39 cellular contexts compared by ENCODE assay signal in genomic region chr6:150425508-150425907, GRCh38. TPM values are rescaled to one million over a fixed set of nuclear protein-coding genes. Genes with fewer than 3 reads are reported as not detected.
"Had no signal": no experiment of that assay in that cellular context is flagged by ENCODE, and none has a peak within 500 bp of the region (broad histone marks: within the 10 kb centered on the region; RNA-seq: fewer than 3 reads in every experiment).

No MANE protein-coding gene starts in this region.

- H3K4me1 Mint-ChIP-seq: activated B cell treated with CpG ODN at 0.5 μM for 24 hours; activated CD4-positive, alpha-beta T cell treated with anti-CD3 and anti-CD28 coated beads for 36 hours; activated CD4-positive, alpha-beta T cell treated with anti-CD3 and anti-CD28 coated beads, Interleukin-2, amount 10 ng/mL, durations not matched to agents 7 days and 5 days; activated naive CD8-positive, alpha-beta T cell treated with anti-CD3 and anti-CD28 coated beads for 36 hours; activated T-helper 17 cell treated with anti-CD3 and anti-CD28 coated beads, Interleukin-2, amount 50 U/mL, for 72 hours had no signal

- H3K27ac ChIP-seq: adrenal gland, body of pancreas, brain microvascular endothelial cell, breast epithelium, VCaP had no signal

- H3K9me3 Mint-ChIP-seq: activated B cell treated with CpG ODN at 0.5 μM for 24 hours; activated CD4-positive, alpha-beta T cell treated with anti-CD3 and anti-CD28 coated beads, Interleukin-2, amount 10 ng/mL, durations not matched to agents 7 days and 5 days; activated T-helper 1 cell treated with anti-CD3 and anti-CD28 coated beads, Interleukin-12 subunit alpha, Interleukin-12 subunit beta, Interleukin-2, Interleukin-4 antibody, amounts not matched to agents 30 ng/mL and 10 ng/mL and 1 ng/mL, durations not matched to agents 14 hours and 24 hours and 36 hours; activated T-helper 17 cell treated with anti-CD3 and anti-CD28 coated beads, Interleukin-2, amount 50 U/mL, for 72 hours; T-helper 1 cell treated with Interleukin-12 subunit alpha and Interleukin-12 subunit beta and Interleukin-4 antibody, amounts not matched to agents 30 μg/mL and 1 μg/mL, for 36 hours had no signal

- H3K27me3 ChIP-seq: adrenal gland, body of pancreas, brain microvascular endothelial cell, breast epithelium had no signal

- H3K4me3 Mint-ChIP-seq: activated B cell treated with CpG ODN at 0.5 μM for 24 hours; activated CD4-positive, alpha-beta memory T cell treated with anti-CD3 and anti-CD28 coated beads for 36 hours; activated CD4-positive, alpha-beta T cell treated with anti-CD3 and anti-CD28 coated beads for 36 hours; activated CD4-positive, alpha-beta T cell treated with anti-CD3 and anti-CD28 coated beads, Interleukin-2, amount 10 ng/mL, durations not matched to agents 7 days and 5 days; activated CD8-positive, alpha-beta T cell treated with anti-CD3 and anti-CD28 coated beads for 36 hours; activated naive CD4-positive, alpha-beta T cell treated with anti-CD3 and anti-CD28 coated beads for 36 hours; activated naive CD8-positive, alpha-beta T cell treated with anti-CD3 and anti-CD28 coated beads for 36 hours; activated T-cell treated with anti-CD3 and anti-CD28 coated beads, Interleukin-2, amount 50 U/mL, for 4 hours; activated T-cell treated with anti-CD3 and anti-CD28 coated beads, Interleukin-2, amount 50 U/mL, for 72 hours; activated T-helper 1 cell treated with anti-CD3 and anti-CD28 coated beads, Interleukin-12 subunit alpha, Interleukin-12 subunit beta, Interleukin-2, Interleukin-4 antibody, amounts not matched to agents 30 ng/mL and 10 ng/mL and 1 ng/mL, durations not matched to agents 14 hours and 24 hours and 36 hours; activated T-helper 17 cell treated with anti-CD3 and anti-CD28 coated beads, Interleukin-2, amount 50 U/mL, for 72 hours; T-helper 1 cell treated with Interleukin-12 subunit alpha and Interleukin-12 subunit beta and Interleukin-4 antibody, amounts not matched to agents 30 μg/mL and 1 μg/mL, for 36 hours; T-helper 2 cell treated with Interferon-gamma antibody and Interleukin-4, amounts not matched to agents 5 μg/mL and 100 μg/mL, for 36 hours had no signal

- H3K9me3 ChIP-seq: adrenal gland, body of pancreas, breast epithelium had no signal

- DNase-seq: activated B cell treated with CpG ODN at 0.5 μM for 24 hours; activated CD4-positive, alpha-beta memory T cell treated with anti-CD3 and anti-CD28 coated beads for 36 hours; activated CD4-positive, alpha-beta T cell treated with anti-CD3 and anti-CD28 coated beads for 1 hour; activated CD4-positive, alpha-beta T cell treated with anti-CD3 and anti-CD28 coated beads for 36 hours; activated CD4-positive, alpha-beta T cell treated with anti-CD3 and anti-CD28 coated beads for 48 hours; activated CD4-positive, alpha-beta T cell treated with anti-CD3 and anti-CD28 coated beads, Interleukin-2, amount 10 ng/mL, durations not matched to agents 7 days and 5 days; activated CD8-positive, alpha-beta memory T cell treated with anti-CD3 and anti-CD28 coated beads, Interleukin-2, amount 50 U/mL, for 4 hours; activated CD8-positive, alpha-beta T cell treated with anti-CD3 and anti-CD28 coated beads for 36 hours; activated effector memory CD4-positive, alpha-beta T cell treated with anti-CD3 and anti-CD28 coated beads, Interleukin-2, amount 50 U/mL, for 16 hours; activated gamma-delta T cell treated with Interleukin-2 at 50 U/mL for 16 hours; activated naive CD4-positive, alpha-beta T cell; activated naive CD4-positive, alpha-beta T cell treated with anti-CD3 and anti-CD28 coated beads for 36 hours; activated naive CD4-positive, alpha-beta T cell treated with anti-CD3 and anti-CD28 coated beads, Interleukin-2, amount 50 U/mL, for 16 hours; activated naive CD8-positive, alpha-beta T cell treated with anti-CD3 and anti-CD28 coated beads for 36 hours; activated T-cell treated with anti-CD3 and anti-CD28 coated beads for 4 hours; activated T-cell treated with anti-CD3 and anti-CD28 coated beads, Interleukin-2, amount 50 U/mL, for 1 hour; activated T-cell treated with anti-CD3 and anti-CD28 coated beads, Interleukin-2, amount 50 U/mL, for 4 hours; activated T-cell treated with anti-CD3 and anti-CD28 coated beads, Interleukin-2, amount 50 U/mL, for 72 hours; adrenal gland; amniotic stem cell; aorta; brain microvascular endothelial cell; central memory CD4-positive, alpha-beta T cell; T-helper 1 cell; T-helper 2 cell; T-helper 9 cell had no signal

- ATAC-seq: activated CD4-positive, alpha-beta T cell treated with anti-CD3 and anti-CD28 coated beads for 36 hours; activated CD4-positive, CD25-positive, alpha-beta regulatory T cell treated with anti-CD3 and anti-CD28 coated beads, Interleukin-2, amount 50 U/mL, for 24 hours; activated CD8-positive, alpha-beta T cell treated with anti-CD3 and anti-CD28 coated beads for 36 hours; activated naive CD4-positive, alpha-beta T cell treated with anti-CD3 and anti-CD28 coated beads, Interleukin-2, amount 50 U/mL, for 72 hours; activated T-cell treated with anti-CD3 and anti-CD28 coated beads, Interleukin-2, amount 50 U/mL, for 4 hours; activated T-cell treated with anti-CD3 and anti-CD28 coated beads, Interleukin-2, amount 50 U/mL, for 72 hours; activated T-helper 17 cell treated with anti-CD3 and anti-CD28 coated beads, Interleukin-2, amount 50 U/mL, for 72 hours had no signal

- H3K4me3 ChIP-seq: adrenal gland, body of pancreas, breast epithelium had no signal

- H3K27me3 Mint-ChIP-seq: activated B cell treated with CpG ODN at 0.5 μM for 24 hours; activated CD4-positive, alpha-beta memory T cell treated with anti-CD3 and anti-CD28 coated beads for 36 hours; activated CD4-positive, alpha-beta T cell treated with anti-CD3 and anti-CD28 coated beads for 36 hours; activated CD4-positive, alpha-beta T cell treated with anti-CD3 and anti-CD28 coated beads, Interleukin-2, amount 10 ng/mL, durations not matched to agents 7 days and 5 days; activated CD8-positive, alpha-beta T cell treated with anti-CD3 and anti-CD28 coated beads for 36 hours; activated naive CD8-positive, alpha-beta T cell treated with anti-CD3 and anti-CD28 coated beads for 36 hours; activated T-helper 17 cell treated with anti-CD3 and anti-CD28 coated beads, Interleukin-2, amount 50 U/mL, for 72 hours had no signal

- H3K27ac Mint-ChIP-seq: activated B cell treated with CpG ODN at 0.5 μM for 24 hours; activated CD4-positive, alpha-beta memory T cell treated with anti-CD3 and anti-CD28 coated beads for 36 hours; activated CD4-positive, alpha-beta T cell treated with anti-CD3 and anti-CD28 coated beads for 36 hours; activated CD4-positive, alpha-beta T cell treated with anti-CD3 and anti-CD28 coated beads, Interleukin-2, amount 10 ng/mL, durations not matched to agents 7 days and 5 days; activated CD8-positive, alpha-beta T cell treated with anti-CD3 and anti-CD28 coated beads for 36 hours; activated naive CD4-positive, alpha-beta T cell treated with anti-CD3 and anti-CD28 coated beads for 36 hours; activated naive CD4-positive, alpha-beta T cell treated with anti-CD3 and anti-CD28 coated beads, Interleukin-2, amount 50 U/mL, for 72 hours; activated naive CD8-positive, alpha-beta T cell treated with anti-CD3 and anti-CD28 coated beads for 36 hours; activated T-cell treated with anti-CD3 and anti-CD28 coated beads, Interleukin-2, amount 50 U/mL, for 72 hours; activated T-helper 1 cell treated with anti-CD3 and anti-CD28 coated beads, Interleukin-12 subunit alpha, Interleukin-12 subunit beta, Interleukin-2, Interleukin-4 antibody, amounts not matched to agents 30 ng/mL and 10 ng/mL and 1 ng/mL, durations not matched to agents 14 hours and 24 hours and 36 hours; activated T-helper 17 cell treated with anti-CD3 and anti-CD28 coated beads, Interleukin-2, amount 50 U/mL, for 72 hours; T-helper 1 cell treated with Interleukin-12 subunit alpha and Interleukin-12 subunit beta and Interleukin-4 antibody, amounts not matched to agents 30 μg/mL and 1 μg/mL, for 36 hours; T-helper 2 cell treated with Interferon-gamma antibody and Interleukin-4, amounts not matched to agents 5 μg/mL and 100 μg/mL, for 36 hours had no signal

- H3K36me3 Mint-ChIP-seq: activated CD4-positive, alpha-beta memory T cell treated with anti-CD3 and anti-CD28 coated beads for 36 hours; activated naive CD4-positive, alpha-beta T cell treated with anti-CD3 and anti-CD28 coated beads, Interleukin-2, amount 50 U/mL, for 72 hours; activated naive CD8-positive, alpha-beta T cell treated with anti-CD3 and anti-CD28 coated beads for 36 hours had no signal

- H3K36me3 ChIP-seq: adrenal gland, brain microvascular endothelial cell, breast epithelium had no signal

- H3K4me1 ChIP-seq: adrenal gland, breast epithelium had no signal

RNA-seq across cellular contexts. Expression of gene IYD, which starts 56.7 kb away (rescaled TPM):
- total RNA-seq: activated B cell treated with CpG ODN at 0.5 μM for 24 hours; activated CD4-positive, alpha-beta memory T cell treated with anti-CD3 and anti-CD28 coated beads for 36 hours; activated CD4-positive, alpha-beta T cell treated with anti-CD3 and anti-CD28 coated beads for 36 hours; activated CD4-positive, alpha-beta T cell treated with anti-CD3 and anti-CD28 coated beads, Interleukin-2, amount 10 ng/mL, durations not matched to agents 7 days and 5 days; activated CD8-positive, alpha-beta memory T cell treated with anti-CD3 and anti-CD28 coated beads for 36 hours; activated CD8-positive, alpha-beta T cell treated with anti-CD3 and anti-CD28 coated beads for 36 hours; activated naive CD4-positive, alpha-beta T cell treated with anti-CD3 and anti-CD28 coated beads for 36 hours; activated naive CD4-positive, alpha-beta T cell treated with anti-CD3 and anti-CD28 coated beads, Interleukin-2, amount 50 U/mL, for 72 hours; activated naive CD8-positive, alpha-beta T cell treated with anti-CD3 and anti-CD28 coated beads for 36 hours; activated T-cell treated with anti-CD3 and anti-CD28 coated beads, Interleukin-2, amount 50 U/mL, for 72 hours; activated T-helper 1 cell treated with anti-CD3 and anti-CD28 coated beads, Interleukin-12 subunit alpha, Interleukin-12 subunit beta, Interleukin-2, Interleukin-4 antibody, amounts not matched to agents 30 ng/mL and 10 ng/mL and 1 ng/mL, durations not matched to agents 14 hours and 24 hours and 36 hours; activated T-helper 17 cell treated with anti-CD3 and anti-CD28 coated beads, Interleukin-2, amount 50 U/mL, for 72 hours; aorta; astrocyte; cardiac septum; cerebellum had no signal
- polyA plus RNA-seq: adrenal gland had no signal
